In genomic region chr4:84418032-84418709, GRCh38 we compare ENCODE assay signal across 18 cellular contexts.
DNase-seq lines count a peak whose midpoint lies in the region; ATAC-seq, FAIRE-seq and TF ChIP-seq lines count a peak whose summit lies in the region.
"Had no signal": no experiment of that assay in that cellular context is flagged by ENCODE, and none has a peak within 500 bp of the region (broad histone marks: within the 10 kb centered on the region; RNA-seq: fewer than 3 reads in every experiment).

No MANE protein-coding gene starts in this region.

- no peaks in the 10 kb centered on the region for H3K27me3 ChIP-seq in pancreas
- H3K27me3 ChIP-seq: gastroesophageal sphincter, uterus had no signal

- H3K36me3 ChIP-seq in pancreas = no peaks in the 10 kb centered on the region
- H3K36me3 ChIP-seq: gastroesophageal sphincter, HAP-1, uterus had no signal

- ATAC-seq in pancreas (peak in 3 of 4 donors; percentile 78 to 88 (median 81)), HG03097 (IDR thresholded peaks at IDR 0.05; ENCODE audit: low FRiP score, unreplicated experiment) (no peak)
- ATAC-seq: esophagus mucosa, gastroesophageal sphincter had no signal

- no peak overlapping the region for H3K4me3 ChIP-seq in pancreas
- H3K4me3 ChIP-seq: gastroesophageal sphincter, HAP-1, uterus had no signal

- no peak for FAIRE-seq in pancreas (lab: Jason Lieb, UNC)
- FAIRE-seq: GM12891 had no signal

- DNase-seq in NCI-H2171 treated with DMSO at 0.1 percent for 48 hours (lab: John Stamatoyannopoulos, UW) (peak; percentile 10), NCI-H2171 (lab: John Stamatoyannopoulos, UW) (no peak), NCI-H2107 (lab: John Stamatoyannopoulos, UW) (peak; percentile 42), SHP77 treated with DMSO at 0.1 percent for 48 hours (lab: John Stamatoyannopoulos, UW) (peak; percentile 65), pancreas (peak in 2 of 6 donors; percentile 10 to 15), DMS79 (lab: John Stamatoyannopoulos, UW) (no peak), NCI-H446 (lab: John Stamatoyannopoulos, UW) (no peak)
- DNase-seq: 8988T; activated CD4-positive, alpha-beta T cell treated with anti-CD3 and anti-CD28 coated beads, Interleukin-2, amount 10 ng/mL, durations not matched to agents 24 days and 14 days; activated CD8-positive, alpha-beta memory T cell treated with anti-CD3 and anti-CD28 coated beads, Interleukin-2, amount 50 U/mL, for 4 hours; activated gamma-delta T cell; NCI-H2029 treated with DMSO at 0.1 percent for 48 hours; uterus had no signal

- TF ChIP-seq CTCF in pancreas (IDR thresholded peaks at IDR 0.05) = no peak

- H3K4me1 ChIP-seq in pancreas = no peaks in the 10 kb centered on the region
- H3K4me1 ChIP-seq: uterus had no signal

- H3K27ac ChIP-seq in pancreas = no peak overlapping the region
- H3K27ac ChIP-seq: gastroesophageal sphincter, uterus had no signal

- intact Hi-C loops in pancreas (cut with DNase I) = no loop called here

- 30 to 34% methylated on average over 5 of the region's 5 CpGs for WGBS in pancreas, 2 donors

- no peaks in the 10 kb centered on the region for H3K9me3 ChIP-seq in pancreas
- H3K9me3 ChIP-seq: gastroesophageal sphincter, HAP-1, uterus had no signal

Comparison
In these comparisons a context has a peak if more than half of its experiments do, and no peak if none do; other contexts are left out.
1. DNase-seq: peak in NCI-H2171 treated with DMSO at 0.1 percent for 48 hours (single experiment), NCI-H2107 (single experiment) and SHP77 treated with DMSO at 0.1 percent for 48 hours (single experiment); none in NCI-H2171 (single experiment), DMS79 (single experiment) and NCI-H446 (0 of 2).